In the genomic region with DNA sequence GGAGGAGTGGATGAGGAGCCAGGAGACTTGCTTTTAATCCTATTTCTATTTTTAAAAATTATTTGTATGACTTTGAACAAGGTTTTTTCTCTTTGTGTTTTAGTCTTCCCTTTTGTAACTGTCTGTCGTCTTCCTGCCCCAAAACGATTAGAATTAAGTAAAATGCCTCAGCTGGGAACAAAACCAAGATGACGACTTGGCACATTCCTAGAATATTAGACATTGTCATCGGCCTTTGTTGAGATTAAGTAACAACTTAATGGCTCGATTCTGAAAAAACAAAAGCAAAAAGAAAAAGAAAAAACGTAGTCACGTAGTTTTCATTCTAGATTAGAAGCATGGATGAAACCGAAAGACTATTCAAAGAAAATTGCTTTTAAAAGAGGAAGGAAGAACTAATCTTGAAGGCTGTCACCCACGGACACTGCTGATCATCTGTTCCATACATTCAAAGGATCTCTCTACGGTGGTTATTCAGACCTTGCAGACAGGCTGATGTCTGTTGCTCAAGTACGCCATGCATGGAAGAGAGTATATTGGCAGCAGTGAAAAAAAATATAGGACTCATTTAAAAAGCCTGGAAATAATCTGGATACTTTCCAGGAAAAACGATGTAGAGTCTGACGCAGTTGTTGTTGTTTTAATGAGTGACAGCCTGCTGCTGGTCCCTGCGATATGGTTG, we compare ENCODE assay signal across 8 cellular contexts. TPM values are rescaled to one million over a fixed set of nuclear protein-coding genes. Genes with fewer than 3 reads are reported as not detected.
A peak's percentile ranks its signal among the peaks of the same experiment; 100 is the strongest.
DNase-seq lines count a peak whose midpoint lies in the region; ATAC-seq, FAIRE-seq and TF ChIP-seq lines count a peak whose summit lies in the region.

No MANE protein-coding gene starts in this region.

- no peaks in the 10 kb centered on the region for H3K9me1 ChIP-seq in K562 (ENCODE audit: control insufficient read depth, insufficient read depth, low read length)

- in situ Hi-C loops in K562 (cut with MboI), result no loop called here

- TF ChIP-seq POLR2A in K562 (conservative IDR thresholded peaks at IDR 0.05), result no peak

- H3K4me2 ChIP-seq in KMS-11 (peak overlapping the region; percentile 41), K562 (ENCODE audit: insufficient read depth, low read length) (no peak overlapping the region), skeletal muscle satellite cell (ENCODE audit: low read length) (peak overlapping the region; percentile 76)

- H3K36me3 ChIP-seq in KMS-11 (ENCODE audit: insufficient read depth) (no peaks in the 10 kb centered on the region), K562 (ENCODE audit: control insufficient read depth, insufficient read depth, low read length) (no peaks in the 10 kb centered on the region), skeletal muscle satellite cell (ENCODE audit: insufficient read depth, low read length) (no peaks in the 10 kb centered on the region)

- H2AFZ ChIP-seq in KMS-11 (ENCODE audit: low read depth) (peak overlapping the region; percentile 38), K562 (ENCODE audit: low read depth, low read length) (no peak overlapping the region)

- H3K79me2 ChIP-seq in KMS-11 (ENCODE audit: insufficient read depth, low read depth) (no peaks in the 10 kb centered on the region), K562 (ENCODE audit: control insufficient read depth, insufficient read depth, low read length) (no peaks in the 10 kb centered on the region)

- H3K9me3 ChIP-seq in K562 (replicated peaks; ENCODE audit: control insufficient read depth, insufficient read depth, low read depth, low read length) (no peaks in the 10 kb centered on the region), skeletal muscle satellite cell (replicated peaks; ENCODE audit: low read length) (no peaks in the 10 kb centered on the region)

- H3K9ac ChIP-seq in KMS-11, result peak overlapping the region; percentile 6; the same call in 1 of the 2 replicates
- H3K9ac ChIP-seq in K562 (ENCODE audit: insufficient read depth in 1 of 2, low read depth in 2 of 2, low read length in 2 of 2), result no peak overlapping the region
- H3K9ac ChIP-seq in skeletal muscle satellite cell (ENCODE audit: low read depth, low read length), result peak overlapping the region; percentile 54

- peak; percentile 70 for FAIRE-seq in K562 (lab: Jason Lieb, UNC)

- peak overlapping the region; percentile 1; the same call in 1 of the 2 replicates for H3K27ac ChIP-seq in KMS-11
- H3K27ac ChIP-seq in K562 (ENCODE audit: extremely low read depth, low read depth, low read length), result no peak overlapping the region

- under 1% methylated on average over 14 of the region's 14 CpGs for WGBS in K562 (ENCODE audit: insufficient coverage, low coverage, missing lambda C conversion rate)

- peaks cover 17% of the 10 kb centered on the region for H3K4me1 ChIP-seq in KMS-11 (ENCODE audit: low read depth, poor library complexity, severe bottlenecking)
- no peaks in the 10 kb centered on the region for H3K4me1 ChIP-seq in K562 (replicated peaks in 1 of 2; ENCODE audit: control insufficient read depth in 2 of 2, insufficient read depth in 2 of 2, low read length in 2 of 2)
- peaks cover 13% of the 10 kb centered on the region for H3K4me1 ChIP-seq in skeletal muscle satellite cell (ENCODE audit: control insufficient read depth, insufficient read depth, low read length)

- H3K4me3 ChIP-seq in KMS-11 (IDR thresholded peaks at IDR 0.05; ENCODE audit: insufficient read depth, low read depth, low read length) (no peak overlapping the region), K562 (no peak overlapping the region), skeletal muscle satellite cell (ENCODE audit: low read length) (peak overlapping the region; percentile 61)

- H3K27me3 ChIP-seq in KMS-11 (ENCODE audit: insufficient read depth, low read depth) (no peaks in the 10 kb centered on the region), K562 (ENCODE audit: control insufficient read depth in 2 of 2, insufficient read depth in 2 of 2, low read length in 2 of 2) (peaks cover 41 to 77% of the 10 kb centered on the region in 2 experiments), skeletal muscle satellite cell (ENCODE audit: control insufficient read depth, insufficient read depth, low read length) (no peaks in the 10 kb centered on the region)

- TF ChIP-seq CTCF in KMS-11 (conservative IDR thresholded peaks at IDR 0.05; ENCODE audit: low read depth, low read length) (no peak), K562 (IDR thresholded peaks at IDR 0.05 in 2 of 3, conservative IDR thresholded peaks at IDR 0.05 in 1 of 3; ENCODE audit: insufficient read depth in 2 of 3, low read depth in 1 of 3, low read length in 3 of 3) (no peak)

- no peak for TF ChIP-seq EP300 in K562 (IDR thresholded peaks at IDR 0.05; ENCODE audit: low read length)

- POLR2A ChIA-PET in K562 (lab: Yijun Ruan, JAX), result interaction anchor here (0.8 kb wide), 1 partner anchor 13 kb away, joined by 5 read pairs; no protein-coding TSS in a partner anchor

- CTCF ChIA-PET in K562 (lab: Yijun Ruan, JAX; ENCODE audit: low intra/inter-chr PET ratio), result no interaction called here

- ATAC-seq in GM21423 (IDR thresholded peaks at IDR 0.05; ENCODE audit: unreplicated experiment) (peak; percentile 69), K562 (no peak)

- BruUV-seq in K562 (replicated peaks; lab: Mats Ljungman, UMichigan), result no TSS peak

- no peak for TF ChIP-seq RAD21 in K562 (CRISPR knock-in tag; conservative IDR thresholded peaks at IDR 0.05 in 1 of 2, IDR thresholded peaks at IDR 0.05 in 1 of 2)

- no peaks in the 10 kb centered on the region for H4K20me1 ChIP-seq in KMS-11 (ENCODE audit: insufficient read depth)
- no peaks in the 10 kb centered on the region; the same call in 1 of the 2 replicates for H4K20me1 ChIP-seq in K562 (replicated peaks; ENCODE audit: control insufficient read depth, insufficient read depth, low read length)

- intact Hi-C loops in K562 (cut with micrococcal nuclease), result no loop called here

- peak; percentile 84 for DNase-seq in EH (ENCODE audit: low read depth)
- DNase-seq in K562 (ENCODE audit: extremely low read depth in 1 of 4, low spot score in 3 of 4), result no peak
- no peak for DNase-seq in dedifferentiated amniotic fluid mesenchymal stem cell (ENCODE audit: extremely low spot score)
- DNase-seq in NCI-H748 treated with DMSO at 0.1 percent for 48 hours (lab: John Stamatoyannopoulos, UW), result no peak
- DNase-seq in activated naive CD4-positive, alpha-beta T cell (lab: John Stamatoyannopoulos, UW), result no peak

TF ChIP-seq in K562, 482 proteins besides CTCF, POLR2A, EP300 and RAD21:
- TF ChIP-seq, protein P1, sequence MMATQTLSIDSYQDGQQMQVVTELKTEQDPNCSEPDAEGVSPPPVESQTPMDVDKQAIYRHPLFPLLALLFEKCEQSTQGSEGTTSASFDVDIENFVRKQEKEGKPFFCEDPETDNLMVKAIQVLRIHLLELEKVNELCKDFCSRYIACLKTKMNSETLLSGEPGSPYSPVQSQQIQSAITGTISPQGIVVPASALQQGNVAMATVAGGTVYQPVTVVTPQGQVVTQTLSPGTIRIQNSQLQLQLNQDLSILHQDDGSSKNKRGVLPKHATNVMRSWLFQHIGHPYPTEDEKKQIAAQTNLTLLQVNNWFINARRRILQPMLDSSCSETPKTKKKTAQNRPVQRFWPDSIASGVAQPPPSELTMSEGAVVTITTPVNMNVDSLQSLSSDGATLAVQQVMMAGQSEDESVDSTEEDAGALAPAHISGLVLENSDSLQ (IDR thresholded peaks at IDR 0.05), result peak; percentile 47
- TF ChIP-seq RFX7 (CRISPR knock-in tag; IDR thresholded peaks at IDR 0.05) (no peak), ZNF12 (CRISPR knock-in tag; IDR thresholded peaks at IDR 0.05) (no peak), ZNF41 (CRISPR knock-in tag; conservative IDR thresholded peaks at IDR 0.05) (no peak)

RNA-seq across cellular contexts. Expression of a gene that starts 16.9 kb away (rescaled TPM):
- 0.16 TPM in 1 of 2 replicates, not detected in the other for total RNA-seq in K562 (2011; cell fraction: chromatin; rRNA removed; ENCODE audit: low replicate concordance)
- 0.17 TPM in 1 of 2 replicates, not detected in the other for total RNA-seq in K562 (2011; cell fraction: nucleolus; rRNA removed)
- total RNA-seq in K562 (2011; cell fraction: nucleoplasm; rRNA removed), result not detected in 2 replicates
- total RNA-seq in K562 (2014; rRNA removed) (not detected in 2 replicates), K562 (2014; rRNA removed; fragmentation: Illumina TruSeq; extraction: Trizol) (not detected in 2 replicates), K562 (2015; rRNA removed; fragmentation: Illumina TruSeq; extraction: Trizol) (not detected in 2 replicates), K562 (2021) (0.11 and 0.58 TPM in 2 replicates)
- polyA plus RNA-seq in K562 (2011; rRNA removed) (0.14 and 0.31 TPM in 2 replicates), K562 (2014; fragmentation: Illumina TruSeq; extraction: Trizol) (0.10 TPM in 1 of 2 replicates, not detected in the other), K562 (2014; fragmentation: Nextera tagmentation; extraction: Ambion mirVana) (under 1 TPM; 0.06 TPM), K562 (2014; rRNA removed) (0.08 TPM in 1 of 2 replicates, not detected in the other)
- 0.13 and 0.72 TPM in 2 replicates for polyA plus RNA-seq in K562 (2011; cell fraction: cytosol; rRNA removed)
- polyA plus RNA-seq in K562 (2011; cell fraction: nucleus; rRNA removed), result 0.04 TPM in 1 of 2 replicates, not detected in the other
- polyA plus RNA-seq in K562 (2012), result 0.13 and 0.21 TPM in 2 replicates
- 0.21 TPM in 1 of 2 replicates, not detected in the other for polyA minus RNA-seq in K562 (2011; rRNA and poly(A)+ RNA removed)
- 0.27 TPM in 1 of 2 replicates, not detected in the other for polyA minus RNA-seq in K562 (2011; cell fraction: cytosol; rRNA and poly(A)+ RNA removed)
- not detected in 2 replicates for polyA minus RNA-seq in K562 (2011; cell fraction: nucleus; rRNA and poly(A)+ RNA removed)
- total RNA-seq in skeletal muscle satellite cell (2012; rRNA removed), result 0.25 TPM in 1 of 2 replicates, not detected in the other

Comparison
In these comparisons a context has a peak if more than half of its experiments do, and no peak if none do; other contexts are left out.
1. H3K9ac ChIP-seq: peak in KMS-11 (single experiment) and skeletal muscle satellite cell (single experiment); none in K562 (0 of 2).